In the genomic region with DNA sequence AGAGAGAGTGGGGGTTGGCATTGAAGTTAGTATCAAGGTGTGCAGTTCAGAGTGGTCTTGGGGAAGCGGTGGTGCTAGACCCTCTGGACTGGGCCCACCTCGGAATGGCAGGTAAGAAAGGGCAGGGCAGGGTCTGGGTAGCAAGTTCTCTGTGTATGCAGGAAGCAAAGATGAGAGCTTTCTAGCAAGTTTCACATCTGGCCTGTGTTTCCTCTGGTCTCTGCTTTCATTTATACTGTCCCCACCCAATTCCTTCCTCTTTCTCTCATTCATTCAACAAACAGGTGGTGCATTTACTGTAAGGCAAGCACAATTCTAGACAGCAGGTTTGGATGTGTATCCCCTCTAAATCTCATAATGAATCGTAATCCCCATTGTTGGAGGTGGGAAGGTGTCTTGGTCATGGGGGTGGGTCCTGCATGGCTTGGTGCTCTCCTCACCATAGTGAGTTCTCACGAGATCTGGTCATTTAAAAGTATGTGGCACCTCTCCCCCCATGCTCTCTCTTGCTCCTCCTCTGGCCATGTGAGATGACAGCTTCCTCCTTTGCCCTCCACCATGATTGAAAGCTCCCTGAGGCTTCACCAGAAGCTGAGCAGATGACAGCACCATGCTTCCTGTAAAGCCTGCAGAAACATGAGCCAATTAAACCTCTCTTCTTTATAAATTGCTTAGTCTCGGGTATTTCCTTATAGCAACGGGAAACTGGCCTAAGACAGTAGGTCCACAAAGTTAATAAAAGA, we compare ENCODE assay signal across 10 cellular contexts. TPM values are rescaled to one million over a fixed set of nuclear protein-coding genes. Genes with fewer than 3 reads are reported as not detected.
DNase-seq lines count a peak whose midpoint lies in the region; ATAC-seq and TF ChIP-seq lines count a peak whose summit lies in the region.
"Had no signal": no experiment of that assay in that cellular context is flagged by ENCODE, and none has a peak within 500 bp of the region (broad histone marks: within the 10 kb centered on the region; RNA-seq: fewer than 3 reads in every experiment).

No MANE protein-coding gene starts in this region.

- H3K36me3 Mint-ChIP-seq in activated B cell treated with CpG ODN at 0.5 μM for 24 hours (ENCODE audit: low read depth) (no peaks in the 10 kb centered on the region), memory B cell (no peaks in the 10 kb centered on the region)

- ATAC-seq in left cardiac atrium, result no peak
- peak; percentile 6 for ATAC-seq in activated B cell treated with CpG ODN at 0.5 μM for 24 hours (ENCODE audit: low read depth)
- peak; percentile 7 for ATAC-seq in memory B cell (ENCODE audit: low read depth)
- no peak for ATAC-seq in upper lobe of right lung
- ATAC-seq in left lobe of liver, result no peak

- CTCF ChIA-PET in activated B cell treated with CpG ODN at 0.5 μM for 24 hours (lab: Charles Lee), result interaction anchor here (0.6 to 1.5 kb wide), 4 partner anchors 9 to 97 kb away, joined by 3 to 9 read pairs (median 3); no protein-coding TSS in a partner anchor

- peak overlapping the region; percentile 71 for H3K27ac ChIP-seq in left ventricle myocardium inferior (replicated peaks)
- peak overlapping the region; percentile 73 for H3K27ac ChIP-seq in upper lobe of right lung
- H3K27ac ChIP-seq: C4-2B, VCaP had no signal

- DNase-seq in left ventricle myocardium inferior (no peak), left cardiac atrium (no peak), activated B cell treated with CpG ODN at 0.5 μM for 24 hours (no peak), memory B cell (ENCODE audit: low spot score in 2 of 2) (no peak), upper lobe of right lung (no peak), ACHN (no peak), left lobe of liver (ENCODE audit: low spot score) (no peak), HPDE6-E6E7 (ENCODE audit: extremely low spot score) (no peak)

- in situ Hi-C loops in ACHN (cut with HindIII; ENCODE audit: low pct_ligation_motif_present, low pct_unique_long_range_greater_than_20kb, low sequenced_read_pairs), result loop anchor here (25.0 kb wide), 1 partner anchor 237 kb away; no protein-coding TSS in a partner anchor

- H3K9me3 Mint-ChIP-seq in activated B cell treated with CpG ODN at 0.5 μM for 24 hours (no peaks in the 10 kb centered on the region), memory B cell (peaks cover 1% of the 10 kb centered on the region)

- POLR2A ChIA-PET in activated B cell treated with CpG ODN at 0.5 μM for 24 hours (lab: Charles Lee), result interaction anchor here (0.5 to 2.8 kb wide), 13 partner anchors 10 to 711 kb away, joined by 3 to 18 read pairs (median 4); partner anchors contain the start of gene EML4

- intact Hi-C loops in left ventricle myocardium inferior (cut with micrococcal nuclease), result loop anchor here (10.0 kb wide), 2 partner anchors 135 to 235 kb away; no protein-coding TSS in a partner anchor
- intact Hi-C loops in left cardiac atrium (cut with DNase I), result loop anchor here (5.0 to 10.0 kb wide), 4 partner anchors 98 to 228 kb away; no protein-coding TSS in a partner anchor
- intact Hi-C loops in activated B cell treated with CpG ODN at 0.5 μM for 24 hours (cut with micrococcal nuclease), result loop anchor here (5.0 to 10.0 kb wide), 4 partner anchors 393 to 1895 kb away; partner anchors contain the start of genes KCNG3 and LRPPRC
- intact Hi-C loops in upper lobe of right lung (cut with DNase I), result loop anchor here (10.0 kb wide), 1 partner anchor 235 kb away; no protein-coding TSS in a partner anchor

- peaks cover 44% of the 10 kb centered on the region for H3K4me1 ChIP-seq in left ventricle myocardium inferior
- H3K4me1 ChIP-seq in upper lobe of right lung, result peaks cover 38% of the 10 kb centered on the region

- H3K27me3 ChIP-seq in left ventricle myocardium inferior (ENCODE audit: low read depth) (no peaks in the 10 kb centered on the region), upper lobe of right lung (no peaks in the 10 kb centered on the region)

- H3K27ac Mint-ChIP-seq in activated B cell treated with CpG ODN at 0.5 μM for 24 hours (peak overlapping the region; percentile 88), memory B cell (no peak overlapping the region)

- peaks cover 59% of the 10 kb centered on the region for H3K4me1 Mint-ChIP-seq in activated B cell treated with CpG ODN at 0.5 μM for 24 hours
- H3K4me1 Mint-ChIP-seq in memory B cell, result peaks cover 56% of the 10 kb centered on the region

- peaks cover 11% of the 10 kb centered on the region for H3K9me3 ChIP-seq in left ventricle myocardium inferior (replicated peaks)
- H3K9me3 ChIP-seq in upper lobe of right lung, result no peaks in the 10 kb centered on the region

- TF ChIP-seq CTCF in left ventricle myocardium inferior (IDR thresholded peaks at IDR 0.05; ENCODE audit: borderline replicate concordance), result no peak
- TF ChIP-seq CTCF in activated B cell treated with CpG ODN at 0.5 μM for 24 hours (IDR thresholded peaks at IDR 0.05), result no peak
- no peak for TF ChIP-seq CTCF in upper lobe of right lung (IDR thresholded peaks at IDR 0.05)

- H3K4me3 ChIP-seq in left ventricle myocardium inferior (no peak overlapping the region), upper lobe of right lung (no peak overlapping the region)

- H3K27me3 Mint-ChIP-seq in activated B cell treated with CpG ODN at 0.5 μM for 24 hours (no peaks in the 10 kb centered on the region), memory B cell (no peaks in the 10 kb centered on the region)

- H3K4me3 Mint-ChIP-seq in activated B cell treated with CpG ODN at 0.5 μM for 24 hours (peak overlapping the region; percentile 50), memory B cell (peak overlapping the region; percentile 57)

- no peaks in the 10 kb centered on the region for H3K36me3 ChIP-seq in left ventricle myocardium inferior
- no peaks in the 10 kb centered on the region for H3K36me3 ChIP-seq in upper lobe of right lung

RNA-seq across cellular contexts. Expression of gene PKDCC, which starts 51.8 kb away (rescaled TPM):
- 88.7 TPM for total RNA-seq in left ventricle myocardium inferior
- total RNA-seq in left cardiac atrium, result 100 to 1,000 TPM; 138 to 209 TPM
- total RNA-seq in activated B cell treated with CpG ODN at 0.5 μM for 24 hours, result 0.24 TPM in 1 of 2 replicates, not detected in the other
- total RNA-seq in upper lobe of right lung, result 65.5 TPM
- 14.2 TPM for total RNA-seq in left lobe of liver

Comparison
In these comparisons a context has a peak if more than half of its experiments do, and no peak if none do; other contexts are left out.
1. ATAC-seq: peak in activated B cell treated with CpG ODN at 0.5 μM for 24 hours (single experiment) and memory B cell (single experiment); none in left cardiac atrium (0 of 2), upper lobe of right lung (single experiment) and left lobe of liver (single experiment).
2. RNA of gene PKDCC, which starts 51.8 kb away (total RNA-seq): 138 to 209 TPM in left cardiac atrium, 88.7 TPM in left ventricle myocardium inferior (single experiment), 65.5 TPM in upper lobe of right lung (single experiment) and 14.2 TPM in left lobe of liver (single experiment); 0.24 TPM in activated B cell treated with CpG ODN at 0.5 μM for 24 hours; every median in the first group is over 10 times any median in the second.